ENCODE assay signal across 9 cellular contexts in genomic region chr6:31791324-31792089, GRCh38. TPM values are rescaled to one million over a fixed set of nuclear protein-coding genes. Genes with fewer than 3 reads are reported as not detected.
A peak's percentile ranks its signal among the peaks of the same experiment; 100 is the strongest.
DNase-seq lines count a peak whose midpoint lies in the region; ATAC-seq, FAIRE-seq and TF ChIP-seq lines count a peak whose summit lies in the region.
"Had no signal": no experiment of that assay in that cellular context is flagged by ENCODE, and none has a peak within 500 bp of the region (broad histone marks: within the 10 kb centered on the region; RNA-seq: fewer than 3 reads in every experiment).

No MANE protein-coding gene starts in this region.

- no peak overlapping the region for H4K5ac ChIP-seq in IMR-90 (ENCODE audit: low read depth, low read length)

- no peak for DNase-seq in T-helper 2 cell treated with Interferon-gamma antibody and Interleukin-4, amounts not matched to agents 5 μg/mL and 100 μg/mL, for 36 hours (ENCODE audit: low spot score)
- no peak for DNase-seq in T-helper 2 cell
- DNase-seq in IMR-90: peak; percentile 39
- peak; percentile 69 for DNase-seq in SK-MEL-5 (ENCODE audit: low read depth, low spot score)
- DNase-seq in effector CD8-positive, alpha-beta T cell (lab: John Stamatoyannopoulos, UW): peak; percentile 13
- peak; percentile 74 for DNase-seq in neural crest cell (ENCODE audit: low read depth, low spot score)
- no peak for DNase-seq in foreskin melanocyte
- DNase-seq in GM12892 (ENCODE audit: insufficient read length): no peak

- peaks cover 39% of the 10 kb centered on the region for H3K36me3 Mint-ChIP-seq in T-helper 2 cell treated with Interferon-gamma antibody and Interleukin-4, amounts not matched to agents 5 μg/mL and 100 μg/mL, for 36 hours (ENCODE audit: low read depth)
- peaks cover 15% of the 10 kb centered on the region for H3K36me3 Mint-ChIP-seq in neural crest cell (ENCODE audit: low read depth)

- no peak overlapping the region for H3K56ac ChIP-seq in IMR-90 (ENCODE audit: extremely low read depth, insufficient read depth, low read length)

- no peak overlapping the region for H2BK120ac ChIP-seq in IMR-90 (ENCODE audit: low read depth, low read length)

- TF ChIP-seq POLR2A in IMR-90 (IDR thresholded peaks at IDR 0.05; ENCODE audit: low read depth, low read length) (no peak), GM12892 (IDR thresholded peaks at IDR 0.05; ENCODE audit: low read depth, low read length) (no peak)

- peak overlapping the region; percentile 62; the same call in 1 of the 2 replicates for H3K4ac ChIP-seq in IMR-90 (ENCODE audit: low read depth, low read length)

- H3K23ac ChIP-seq in IMR-90 (ENCODE audit: low read depth, low read length): 0 out of 2 replicates have a peak overlapping the region, but pooled peaks have one; percentile 55

- 30% methylated on average over 2 of the region's 12 CpGs; no CpG with 5 or more reads in 1 of the 2 experiments for WGBS in IMR-90 (ENCODE audit: extremely low coverage in 2 of 2, insufficient read length in 1 of 2), 2 experiments

- POLR2A ChIA-PET in IMR-90 (lab: Charles Lee; ENCODE audit: unreplicated experiment): interaction anchor here (1.0 kb wide), 1 partner anchor 36 kb away, joined by 4 read pairs; the partner anchor contains the start of gene HSPA1B

- peaks cover 0 to 51% of the 10 kb centered on the region in 2 experiments for H3K79me1 ChIP-seq in IMR-90 (ENCODE audit: low read depth in 1 of 2, low read length in 2 of 2)

- no peak overlapping the region for H2BK5ac ChIP-seq in IMR-90 (ENCODE audit: low read depth, low read length, poor library complexity, severe bottlenecking)

- H3K27me3 ChIP-seq in IMR-90 (ENCODE audit: control insufficient read depth, insufficient read depth, low read length): no peaks in the 10 kb centered on the region

- H3K9me1 ChIP-seq in IMR-90 (ENCODE audit: insufficient read depth, low read length): 0 out of 2 replicates have a peak, but pooled peaks cover 3% of the 10 kb centered on the region

- no peak overlapping the region for H3K4me3 ChIP-seq in IMR-90 (ENCODE audit: insufficient read depth, low read depth, low read length)

- peak; percentile 46 for TF ChIP-seq RAD21 in IMR-90 (IDR thresholded peaks at IDR 0.05; ENCODE audit: low read length)

- no peak overlapping the region for H3K14ac ChIP-seq in IMR-90 (replicated peaks; ENCODE audit: low read depth, low read length)

- H4K20me1 ChIP-seq in IMR-90 (ENCODE audit: insufficient read depth, low read length): no peaks in the 10 kb centered on the region

- H3K9ac ChIP-seq in IMR-90 (ENCODE audit: low read depth, low read length): no peak overlapping the region

- H3K4me1 ChIP-seq in IMR-90 (ENCODE audit: control insufficient read depth, insufficient read depth, low read length): no peaks in the 10 kb centered on the region; the same call in 1 of the 2 replicates

- no peak overlapping the region for H3K27ac ChIP-seq in IMR-90 (ENCODE audit: insufficient read depth, low read length)

- H3K9me3 ChIP-seq in IMR-90 (ENCODE audit: control insufficient read depth, insufficient read depth, low read length): no peaks in the 10 kb centered on the region

- no peaks in the 10 kb centered on the region for H3K27me3 Mint-ChIP-seq in T-helper 2 cell treated with Interferon-gamma antibody and Interleukin-4, amounts not matched to agents 5 μg/mL and 100 μg/mL, for 36 hours (ENCODE audit: low read depth)
- H3K27me3 Mint-ChIP-seq in neural crest cell (ENCODE audit: low read depth): no peaks in the 10 kb centered on the region

- CTCF ChIA-PET in IMR-90 (lab: Yijun Ruan, JAX): interaction anchor here (0.6 to 1.2 kb wide), 8 partner anchors 11 to 164 kb away, joined by 3 read pairs; partner anchors contain the start of gene ABHD16A

- no peaks in the 10 kb centered on the region for H3K9me3 Mint-ChIP-seq in T-helper 2 cell treated with Interferon-gamma antibody and Interleukin-4, amounts not matched to agents 5 μg/mL and 100 μg/mL, for 36 hours
- no peaks in the 10 kb centered on the region for H3K9me3 Mint-ChIP-seq in neural crest cell

- no peak overlapping the region for H4K91ac ChIP-seq in IMR-90 (ENCODE audit: insufficient read depth, low read depth, low read length)

- ATAC-seq in IMR-90 (ENCODE audit: low read depth): peak; percentile 15; the same call in 1 of the 2 replicates

- H3K27ac Mint-ChIP-seq in T-helper 2 cell treated with Interferon-gamma antibody and Interleukin-4, amounts not matched to agents 5 μg/mL and 100 μg/mL, for 36 hours: peak overlapping the region; percentile 42
- peak overlapping the region; percentile 91 for H3K27ac Mint-ChIP-seq in neural crest cell (ENCODE audit: unreplicated experiment)

- H3K36me3 ChIP-seq in IMR-90 (ENCODE audit: control insufficient read depth, insufficient read depth, low read length): peaks cover 20% of the 10 kb centered on the region

- dilution Hi-C loops in IMR-90 (cut with HindIII; ENCODE audit: low sequenced_read_pairs, unreplicated experiment): no loop called here

- H2AK5ac ChIP-seq in IMR-90 (ENCODE audit: low read depth, low read length): no peak overlapping the region

- in situ Hi-C loops in IMR-90 (cut with MboI; ENCODE audit: low sequenced_read_pairs): no loop called here
- in situ Hi-C loops in SK-MEL-5 (cut with HindIII; ENCODE audit: low pct_unique_long_range_greater_than_20kb, low sequenced_read_pairs): no loop called here

- BruUV-seq in IMR-90 (replicated peaks; lab: Mats Ljungman, UMichigan): no TSS peak

- no peak overlapping the region for H2BK15ac ChIP-seq in IMR-90 (ENCODE audit: low read depth, low read length)

- no peak for FAIRE-seq in GM12892 (lab: Jason Lieb, UNC)
- FAIRE-seq: colon had no signal

- H3K4me2 ChIP-seq in IMR-90 (ENCODE audit: low read depth, low read length): no peak overlapping the region

- no peak overlapping the region for H2AK9ac ChIP-seq in IMR-90 (replicated peaks; ENCODE audit: low read depth, low read length, poor library complexity)

- peaks cover 15% of the 10 kb centered on the region for H3K4me1 Mint-ChIP-seq in T-helper 2 cell treated with Interferon-gamma antibody and Interleukin-4, amounts not matched to agents 5 μg/mL and 100 μg/mL, for 36 hours (ENCODE audit: low read depth)
- peaks cover 24% of the 10 kb centered on the region for H3K4me1 Mint-ChIP-seq in neural crest cell

- TF ChIP-seq CTCF in IMR-90 (conservative IDR thresholded peaks at IDR 0.05; ENCODE audit: low read depth, low read length) (peak; percentile 58), neural crest cell (conservative IDR thresholded peaks at IDR 0.05) (peak; percentile 73)

- H4K8ac ChIP-seq in IMR-90 (ENCODE audit: low read depth in 2 of 2, low read length in 2 of 2): no peak overlapping the region

- H2AFZ ChIP-seq in IMR-90 (replicated peaks; ENCODE audit: low read length, poor library complexity): no peak overlapping the region

- no peak overlapping the region for H3K18ac ChIP-seq in IMR-90 (ENCODE audit: low read depth, low read length)

- intact Hi-C loops in IMR-90 (cut with micrococcal nuclease): no loop called here

- H2BK20ac ChIP-seq in IMR-90 (ENCODE audit: low read depth, low read length): no peak overlapping the region

- no peak overlapping the region for H3K4me3 Mint-ChIP-seq in T-helper 2 cell treated with Interferon-gamma antibody and Interleukin-4, amounts not matched to agents 5 μg/mL and 100 μg/mL, for 36 hours
- peak overlapping the region; percentile 86 for H3K4me3 Mint-ChIP-seq in neural crest cell

RNA-seq across cellular contexts. Expression of gene VARS1, which starts 4.0 kb away (rescaled TPM):
- 32.2 and 41.2 TPM in 2 replicates for total RNA-seq in IMR-90 (2012; rRNA removed)
- 39.6 and 42.0 TPM in 2 replicates for polyA plus RNA-seq in IMR-90 (2012; rRNA removed)
- 25.0 and 31.3 TPM in 2 replicates for polyA plus RNA-seq in IMR-90 (2012; cell fraction: cytosol; rRNA removed)
- 49.4 and 162 TPM in 2 replicates for polyA plus RNA-seq in IMR-90 (2012; cell fraction: nucleus; rRNA removed; ENCODE audit: low replicate concordance)
- 38.9 and 53.0 TPM in 2 replicates for total RNA-seq in SK-MEL-5 (2014; rRNA removed; shearing (Covaris generic))
- 134 and 160 TPM in 2 replicates for polyA plus RNA-seq in SK-MEL-5 (2015; cell fraction: cytosol; rRNA removed)
- polyA plus RNA-seq in SK-MEL-5 (2015; cell fraction: nucleus; rRNA removed): 172 and 179 TPM in 2 replicates
- total RNA-seq in neural crest cell: 162 and 163 TPM in 2 replicates
- polyA plus RNA-seq in GM12892 (2012; ENCODE audit: missing spikeins): 54.6 TPM

RNA-seq across cellular contexts. Expression of gene VWA7, which starts 14.4 kb away (rescaled TPM):
- under 0.01 and 0.28 TPM in 2 replicates for total RNA-seq in IMR-90 (2012; rRNA removed)
- 1.0 and 1.4 TPM in 2 replicates for polyA plus RNA-seq in IMR-90 (2012; rRNA removed)
- polyA plus RNA-seq in IMR-90 (2012; cell fraction: cytosol; rRNA removed): 0.60 and 1.2 TPM in 2 replicates
- 3.1 and 4.5 TPM in 2 replicates for polyA plus RNA-seq in IMR-90 (2012; cell fraction: nucleus; rRNA removed; ENCODE audit: low replicate concordance)
- total RNA-seq in SK-MEL-5 (2014; rRNA removed; shearing (Covaris generic)): not detected in 2 replicates
- polyA plus RNA-seq in SK-MEL-5 (2015; cell fraction: cytosol; rRNA removed): 0.26 TPM in 1 of 2 replicates, not detected in the other
- polyA plus RNA-seq in SK-MEL-5 (2015; cell fraction: nucleus; rRNA removed): 1.0 and 2.8 TPM in 2 replicates
- 2.0 and 2.7 TPM in 2 replicates for total RNA-seq in neural crest cell
- 1.2 TPM for polyA plus RNA-seq in GM12892 (2012; ENCODE audit: missing spikeins)

RNA-seq across cellular contexts. Expression of gene LSM2, which starts 15.3 kb away (rescaled TPM):
- total RNA-seq in IMR-90 (2012; rRNA removed) (48.0 and 56.3 TPM in 2 replicates), neural crest cell (122 and 135 TPM in 2 replicates)
- polyA plus RNA-seq in IMR-90 (2012; rRNA removed): 55.0 and 61.0 TPM in 2 replicates
- polyA plus RNA-seq in IMR-90 (2012; cell fraction: cytosol; rRNA removed): 54.6 and 56.8 TPM in 2 replicates
- 13.0 and 15.1 TPM in 2 replicates for polyA plus RNA-seq in IMR-90 (2012; cell fraction: nucleus; rRNA removed; ENCODE audit: low replicate concordance)
- total RNA-seq in SK-MEL-5 (2014; rRNA removed; shearing (Covaris generic)): 45.6 and 47.0 TPM in 2 replicates
- 68.2 and 81.9 TPM in 2 replicates for polyA plus RNA-seq in SK-MEL-5 (2015; cell fraction: cytosol; rRNA removed)
- polyA plus RNA-seq in SK-MEL-5 (2015; cell fraction: nucleus; rRNA removed): 8.4 and 17.9 TPM in 2 replicates
- 161 TPM for polyA plus RNA-seq in GM12892 (2012; ENCODE audit: missing spikeins)

RNA-seq across cellular contexts. Expression of gene HSPA1L, which starts 23.6 kb away (rescaled TPM):
- total RNA-seq in IMR-90 (2012; rRNA removed): 1.3 and 1.4 TPM in 2 replicates
- polyA plus RNA-seq in IMR-90 (2012; rRNA removed): 0.97 and 1.0 TPM in 2 replicates
- polyA plus RNA-seq in IMR-90 (2012; cell fraction: cytosol; rRNA removed): 0.45 and 0.54 TPM in 2 replicates
- polyA plus RNA-seq in IMR-90 (2012; cell fraction: nucleus; rRNA removed; ENCODE audit: low replicate concordance): 0.27 and 0.68 TPM in 2 replicates
- 0.29 TPM in 2 replicates for total RNA-seq in SK-MEL-5 (2014; rRNA removed; shearing (Covaris generic))
- 0.10 and 0.12 TPM in 2 replicates for polyA plus RNA-seq in SK-MEL-5 (2015; cell fraction: cytosol; rRNA removed)
- 0.28 TPM in 1 of 2 replicates, not detected in the other for polyA plus RNA-seq in SK-MEL-5 (2015; cell fraction: nucleus; rRNA removed)
- total RNA-seq in neural crest cell: 1.5 and 1.8 TPM in 2 replicates
- polyA plus RNA-seq in GM12892 (2012; ENCODE audit: missing spikeins): 1.2 TPM

RNA-seq across cellular contexts. Expression of gene HSPA1A, which starts 23.8 kb away (rescaled TPM):
- total RNA-seq in IMR-90 (2012; rRNA removed) (94.6 and 102 TPM in 2 replicates), neural crest cell (70.3 and 72.3 TPM in 2 replicates)
- polyA plus RNA-seq in IMR-90 (2012; rRNA removed): 93.1 and 95.3 TPM in 2 replicates
- 64.7 and 107 TPM in 2 replicates for polyA plus RNA-seq in IMR-90 (2012; cell fraction: cytosol; rRNA removed)
- polyA plus RNA-seq in IMR-90 (2012; cell fraction: nucleus; rRNA removed; ENCODE audit: low replicate concordance): 39.6 and 77.5 TPM in 2 replicates
- 7.1 and 8.2 TPM in 2 replicates for total RNA-seq in SK-MEL-5 (2014; rRNA removed; shearing (Covaris generic))
- polyA plus RNA-seq in SK-MEL-5 (2015; cell fraction: cytosol; rRNA removed): 7.5 and 9.6 TPM in 2 replicates
- 0.11 and 3.1 TPM in 2 replicates for polyA plus RNA-seq in SK-MEL-5 (2015; cell fraction: nucleus; rRNA removed)
- 8.1 TPM for polyA plus RNA-seq in GM12892 (2012; ENCODE audit: missing spikeins)

Comparison
In these comparisons a context has a peak if more than half of its experiments do, and no peak if none do; other contexts are left out.
1. DNase-seq: peak in IMR-90 (single experiment), SK-MEL-5 (single experiment), effector CD8-positive, alpha-beta T cell (single experiment) and neural crest cell (single experiment); none in T-helper 2 cell treated with Interferon-gamma antibody and Interleukin-4, amounts not matched to agents 5 μg/mL and 100 μg/mL, for 36 hours (single experiment), T-helper 2 cell (0 of 5), foreskin melanocyte (single experiment) and GM12892 (single experiment).